23 cellular contexts compared by ENCODE assay signal in the genomic region with DNA sequence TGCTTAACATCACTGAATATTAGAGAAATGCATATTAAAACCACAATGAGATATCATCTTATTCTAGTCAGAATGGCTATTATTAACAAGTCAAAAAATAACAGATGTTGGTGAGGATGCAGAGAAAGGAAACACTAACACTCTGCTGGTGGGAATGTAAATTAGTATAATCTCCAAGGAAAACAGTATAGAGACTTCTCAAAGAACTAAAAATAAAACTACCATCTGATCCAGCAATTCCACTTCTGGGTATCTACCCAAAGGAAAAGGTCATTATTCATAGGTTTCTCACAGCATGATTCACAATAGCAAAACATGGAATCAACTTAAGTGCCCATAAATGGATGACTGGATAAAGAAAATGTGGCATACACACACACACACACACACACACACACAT.
A peak's percentile ranks its signal among the peaks of the same experiment; 100 is the strongest.
DNase-seq lines count a peak whose midpoint lies in the region; ATAC-seq, FAIRE-seq and TF ChIP-seq lines count a peak whose summit lies in the region.
"Had no signal": no experiment of that assay in that cellular context is flagged by ENCODE, and none has a peak within 500 bp of the region (broad histone marks: within the 10 kb centered on the region; RNA-seq: fewer than 3 reads in every experiment).

No MANE protein-coding gene starts in this region.

- no peaks in the 10 kb centered on the region for H3K79me2 ChIP-seq in astrocyte (ENCODE audit: insufficient read depth, low read length)

- no peak for ATAC-seq in GM21390 (IDR thresholded peaks at IDR 0.05; ENCODE audit: unreplicated experiment)
- ATAC-seq: CD8-positive, alpha-beta T cell; Right ventricle myocardium inferior had no signal

- no peaks in the 10 kb centered on the region for H3K4me1 ChIP-seq in astrocyte (ENCODE audit: insufficient read depth, low read length)
- no peaks in the 10 kb centered on the region for H3K4me1 ChIP-seq in BE2C

- H3K4me3 Mint-ChIP-seq in astrocyte (ENCODE audit: unreplicated experiment) = no peak overlapping the region
- H3K4me3 Mint-ChIP-seq: CD8-positive, alpha-beta T cell had no signal

- peaks cover 15% of the 10 kb centered on the region for H3K36me3 Mint-ChIP-seq in astrocyte (ENCODE audit: low read depth, unreplicated experiment)

- FAIRE-seq in astrocyte (lab: Jason Lieb, UNC) = no peak
- FAIRE-seq: RCC 7860 had no signal

- H3K36me3 ChIP-seq in astrocyte (ENCODE audit: insufficient read depth, low read length) = no peaks in the 10 kb centered on the region
- H3K36me3 ChIP-seq in BE2C = no peaks in the 10 kb centered on the region

- H3K27me3 Mint-ChIP-seq in astrocyte (ENCODE audit: low read depth, unreplicated experiment) = no peaks in the 10 kb centered on the region

- no peak overlapping the region for H3K4me3 ChIP-seq in AG09309 (ENCODE audit: control insufficient read depth, low read depth, low read length)
- H3K4me3 ChIP-seq in astrocyte (ENCODE audit: insufficient read depth, low read depth, low read length) = no peak overlapping the region
- no peak overlapping the region for H3K4me3 ChIP-seq in BE2C (ENCODE audit: low read depth, low read length)
- H3K4me3 ChIP-seq: BLaER1 treated with 17β-estradiol and CSF1 and Interleukin-3, amounts not matched to agents 10 nM and 100 nM; SK-N-MC had no signal

- no peak overlapping the region for H3K27ac ChIP-seq in astrocyte (ENCODE audit: low read depth, low read length)
- H3K27ac ChIP-seq: BLaER1 treated with 17β-estradiol and CSF1 and Interleukin-3, amounts not matched to agents 10 nM and 100 nM; SK-N-MC had no signal

- H3K9ac ChIP-seq in astrocyte (ENCODE audit: low read length) = no peak overlapping the region
- H3K9ac ChIP-seq: BLaER1 treated with 17β-estradiol and CSF1 and Interleukin-3, amounts not matched to agents 10 nM and 100 nM had no signal

- H3K27me3 ChIP-seq in astrocyte (ENCODE audit: insufficient read depth, low read length) = no peaks in the 10 kb centered on the region
- no peaks in the 10 kb centered on the region for H3K27me3 ChIP-seq in BE2C
- H3K27me3 ChIP-seq: BLaER1 treated with 17β-estradiol and CSF1 and Interleukin-3, amounts not matched to agents 10 nM and 100 nM had no signal

- no peaks in the 10 kb centered on the region for H4K20me1 ChIP-seq in astrocyte (ENCODE audit: insufficient read depth, low read length)
- H4K20me1 ChIP-seq: BLaER1 treated with 17β-estradiol and CSF1 and Interleukin-3, amounts not matched to agents 10 nM and 100 nM had no signal

- no peaks in the 10 kb centered on the region for H3K4me1 Mint-ChIP-seq in astrocyte (ENCODE audit: low read depth, unreplicated experiment)

- no peak for TF ChIP-seq CTCF in AG09309 (IDR thresholded peaks at IDR 0.05; ENCODE audit: control insufficient read depth, insufficient read depth, low read depth, low read length, missing control alignments)
- TF ChIP-seq CTCF in astrocyte (IDR thresholded peaks at IDR 0.05; ENCODE audit: insufficient read depth, low read depth, low read length) = no peak
- TF ChIP-seq CTCF in BE2C (IDR thresholded peaks at IDR 0.05; ENCODE audit: low read depth, low read length) = no peak

- DNase-seq in AG09309 (ENCODE audit: low read depth) = peak; percentile 7
- peak; percentile 26 for DNase-seq in astrocyte (ENCODE audit: low read depth)
- peak; percentile 63 for DNase-seq in fibroblast of gingiva (ENCODE audit: low read depth)
- peak; percentile 9 for DNase-seq in myocyte (ENCODE audit: low read depth)
- no peak for DNase-seq in cerebellum (ENCODE audit: low spot score)
- no peak for DNase-seq in BE2C
- DNase-seq in NCI-H1048 (lab: John Stamatoyannopoulos, UW) = no peak
- DNase-seq: Calu3; CD8-positive, alpha-beta T cell; DMS79; H7; Kasumi-1; MM.1S; NCI-H1105 treated with DMSO at 0.1 percent for 48 hours; NCI-H1694; NCI-H2081 treated with DMSO at 0.1 percent for 48 hours; NCI-H748 treated with DMSO at 0.1 percent for 48 hours; NK-92 treated with Interleukin-12 subunit alpha and Interleukin-12 subunit beta, amount 100 ng/mL, for 24 hours had no signal

- no peak overlapping the region for H3K4me2 ChIP-seq in astrocyte (ENCODE audit: low read length)
- H3K4me2 ChIP-seq: BLaER1 treated with 17β-estradiol and CSF1 and Interleukin-3, amounts not matched to agents 10 nM and 100 nM had no signal

- H3K27ac Mint-ChIP-seq in astrocyte (ENCODE audit: unreplicated experiment) = no peak overlapping the region
- H3K27ac Mint-ChIP-seq: CD8-positive, alpha-beta T cell had no signal

- no peaks in the 10 kb centered on the region for H3K9me3 ChIP-seq in astrocyte (ENCODE audit: insufficient read depth, low read depth, low read length)
- H3K9me3 ChIP-seq in BE2C = no peaks in the 10 kb centered on the region

- H3K9me3 Mint-ChIP-seq in astrocyte (ENCODE audit: unreplicated experiment) = peaks cover 8% of the 10 kb centered on the region

- no peak overlapping the region for H2AFZ ChIP-seq in astrocyte (ENCODE audit: low read depth, low read length)

Comparison
In these comparisons a context has a peak if more than half of its experiments do, and no peak if none do; other contexts are left out.
1. DNase-seq: peak in AG09309 (single experiment), astrocyte (single experiment), fibroblast of gingiva (single experiment) and myocyte (single experiment); none in cerebellum (single experiment), BE2C (single experiment) and NCI-H1048 (single experiment).